ENCODE assay signal across 7 cellular contexts in genomic region chr13:67763984-67764383, GRCh38.
"Had no signal": no experiment of that assay in that cellular context is flagged by ENCODE, and none has a peak within 500 bp of the region (broad histone marks: within the 10 kb centered on the region; RNA-seq: fewer than 3 reads in every experiment).

No MANE protein-coding gene starts in this region.

- H3K4me3 ChIP-seq: GM23248, HAP-1 had no signal

- DNase-seq: GM23248, GOT3, H7, KBM-7 had no signal

- H2AFZ ChIP-seq: GM23248 had no signal

- H3K27ac ChIP-seq: GM23248 had no signal

- H3K36me3 ChIP-seq: HAP-1 had no signal

- H3K9ac ChIP-seq: GM23248 had no signal

- ATAC-seq: HCT116, HepG2 had no signal

- H3K9me3 ChIP-seq: HAP-1 had no signal
